8 cellular contexts compared by ENCODE assay signal in the genomic region with DNA sequence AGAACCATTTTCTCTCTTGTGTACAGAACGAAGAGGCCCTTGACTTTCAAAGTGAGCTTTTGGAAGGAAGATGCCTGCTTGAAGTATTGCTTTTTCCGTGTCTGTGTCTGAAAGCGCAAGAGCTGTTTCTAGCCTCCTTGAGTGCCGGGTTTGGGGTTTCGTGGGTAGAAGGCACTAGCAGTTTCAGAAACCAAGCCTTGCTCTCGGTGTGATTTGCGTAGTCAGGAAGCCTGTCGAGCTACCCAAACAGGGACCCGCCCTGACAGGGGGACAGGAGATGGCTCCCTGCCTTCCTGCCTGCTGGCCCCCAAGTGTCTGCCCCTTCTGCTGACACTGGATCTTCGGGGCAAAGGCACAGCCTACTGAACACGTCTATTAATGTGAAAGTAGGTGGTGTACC.
DNase-seq lines count a peak whose midpoint lies in the region; ATAC-seq and TF ChIP-seq lines count a peak whose summit lies in the region.

No MANE protein-coding gene starts in this region.

- H3K9me3 ChIP-seq in DND-41 (ENCODE audit: insufficient read depth, low read length, severe bottlenecking) (no peaks in the 10 kb centered on the region), spleen (no peaks in the 10 kb centered on the region)

- H3K27ac ChIP-seq in DND-41 (ENCODE audit: low read length) (peak overlapping the region; percentile 42), spleen (peak overlapping the region in 7 of 8 donors; percentile 13 to 72 (median 54)), substantia nigra (ENCODE audit: low read depth, low read length, poor library complexity, severe bottlenecking) (no peak overlapping the region), foreskin keratinocyte (no peak overlapping the region)

- H2AFZ ChIP-seq in DND-41 (ENCODE audit: low read depth, low read length), result no peak overlapping the region; the same call in 1 of the 2 replicates

- ATAC-seq in DND-41 (ENCODE audit: insufficient read depth, low read depth) (peak; percentile 53), HG03045 (IDR thresholded peaks at IDR 0.05; ENCODE audit: unreplicated experiment) (peak; percentile 70), foreskin keratinocyte (no peak)

- DNase-seq in DND-41 (peak; percentile 44), spleen (peak; percentile 82), DMS153 treated with DMSO at 0.1 percent for 48 hours (lab: John Stamatoyannopoulos, UW; ENCODE audit: unreplicated experiment) (no peak), substantia nigra (lab: John Stamatoyannopoulos, UW) (no peak), foreskin keratinocyte (no peak), NCI-H1436 treated with DMSO at 0.1 percent for 48 hours (lab: John Stamatoyannopoulos, UW) (no peak)
- peak; percentile 29 for DNase-seq in activated CD8-positive, alpha-beta memory T cell treated with anti-CD3 and anti-CD28 coated beads, Interleukin-2, amount 50 U/mL, for 4 hours

- H3K27me3 ChIP-seq in DND-41 (ENCODE audit: insufficient read depth, low read length, poor library complexity) (no peaks in the 10 kb centered on the region), spleen (replicated peaks in 1 of 7) (peaks cover 0 to 14% (median 0%) of the 10 kb centered on the region in 7 donors), foreskin keratinocyte (no peaks in the 10 kb centered on the region)

- no peaks in the 10 kb centered on the region for H4K20me1 ChIP-seq in DND-41 (ENCODE audit: insufficient read depth, low read length)

- H3K79me2 ChIP-seq in DND-41 (ENCODE audit: insufficient read depth, low read length), result no peaks in the 10 kb centered on the region

- TF ChIP-seq POLR2A in spleen (IDR thresholded peaks at IDR 0.05), result no peak

- no peaks in the 10 kb centered on the region for H3K36me3 ChIP-seq in DND-41 (ENCODE audit: insufficient read depth, low read length)
- no peaks in the 10 kb centered on the region for H3K36me3 ChIP-seq in spleen

- H3K4me3 ChIP-seq in DND-41 (ENCODE audit: low read depth in 1 of 2, low read length in 2 of 2) (no peak overlapping the region), spleen (no peak overlapping the region)

- H3K4me2 ChIP-seq in DND-41 (ENCODE audit: insufficient read depth, low read length), result peak overlapping the region; percentile 9; the same call in 1 of the 2 replicates

- 45 to 60% (median 51%) methylated on average over 8 to 11 of the region's 11 CpGs for WGBS in spleen, 5 donors

- intact Hi-C loops in spleen (cut with DNase I; ENCODE audit: low total_unique reads), result no loop called here

- TF ChIP-seq CTCF in DND-41 (IDR thresholded peaks at IDR 0.05; ENCODE audit: borderline replicate concordance, extremely low read depth, low read length, poor library complexity, severe bottlenecking) (no peak), spleen (IDR thresholded peaks at IDR 0.05 in 8 of 11, conservative IDR thresholded peaks at IDR 0.05 in 3 of 11) (no peak), foreskin keratinocyte (conservative IDR thresholded peaks at IDR 0.05) (no peak)

- peaks cover 39% of the 10 kb centered on the region for H3K4me1 ChIP-seq in DND-41 (ENCODE audit: insufficient read depth, low read length)
- H3K4me1 ChIP-seq in spleen, result peaks cover 0 to 41% (median 14%) of the 10 kb centered on the region in 6 donors
- no peaks in the 10 kb centered on the region for H3K4me1 ChIP-seq in foreskin keratinocyte

- H3K9ac ChIP-seq in DND-41 (ENCODE audit: low read depth, low read length), result no peak overlapping the region

Comparison
In these comparisons a context has a peak if more than half of its experiments do, and no peak if none do; other contexts are left out.
1. DNase-seq: peak in DND-41 (single experiment), activated CD8-positive, alpha-beta memory T cell treated with anti-CD3 and anti-CD28 coated beads, Interleukin-2, amount 50 U/mL, for 4 hours (single experiment) and spleen (single experiment); none in DMS153 treated with DMSO at 0.1 percent for 48 hours (single experiment), substantia nigra (0 of 49), foreskin keratinocyte (0 of 2) and NCI-H1436 treated with DMSO at 0.1 percent for 48 hours (single experiment).
2. H3K27ac ChIP-seq: peak in DND-41 (single experiment) and spleen (7 of 8); none in substantia nigra (single experiment) and foreskin keratinocyte (single experiment).